8 cellular contexts compared by ENCODE assay signal in genomic region chr1:43366179-43366578, GRCh38. TPM values are rescaled to one million over a fixed set of nuclear protein-coding genes. Genes with fewer than 3 reads are reported as not detected.
DNase-seq lines count a peak whose midpoint lies in the region; ATAC-seq, FAIRE-seq and TF ChIP-seq lines count a peak whose summit lies in the region.

No MANE protein-coding gene starts in this region.

- peak overlapping the region; percentile 82 for H3K9ac ChIP-seq in keratinocyte (ENCODE audit: control insufficient read depth, extremely low read depth, insufficient read depth, low read length)

- peaks cover 51% of the 10 kb centered on the region for H3K4me1 Mint-ChIP-seq in activated T-cell treated with anti-CD3 and anti-CD28 coated beads, Interleukin-2, amount 50 U/mL, for 24 hours (ENCODE audit: low read depth)
- H3K4me1 Mint-ChIP-seq in activated naive CD8-positive, alpha-beta T cell treated with anti-CD3 and anti-CD28 coated beads, Interleukin-2, amount 10 ng/mL, durations not matched to agents 7 days and 5 days: peaks cover 42% of the 10 kb centered on the region

- H2AFZ ChIP-seq in keratinocyte (ENCODE audit: control insufficient read depth, low read length): no peak overlapping the region

- H3K4me2 ChIP-seq in keratinocyte (ENCODE audit: control insufficient read depth, extremely low read depth, insufficient read depth, low read depth, low read length): peak overlapping the region; percentile 99

- H3K4me3 ChIP-seq in keratinocyte (ENCODE audit: control insufficient read depth in 2 of 3, extremely low read depth in 1 of 3, insufficient read depth in 2 of 3, low read depth in 1 of 3, low read length in 3 of 3) (peak overlapping the region; percentile 67 to 92 (median 79)), tibial artery (peak overlapping the region in 1 of 2 donors; percentile 96)

- H3K4me3 Mint-ChIP-seq in activated T-cell treated with anti-CD3 and anti-CD28 coated beads, Interleukin-2, amount 50 U/mL, for 24 hours: peak overlapping the region; percentile 93
- peak overlapping the region; percentile 94 for H3K4me3 Mint-ChIP-seq in activated naive CD8-positive, alpha-beta T cell treated with anti-CD3 and anti-CD28 coated beads, Interleukin-2, amount 10 ng/mL, durations not matched to agents 7 days and 5 days

- H3K27me3 Mint-ChIP-seq in activated T-cell treated with anti-CD3 and anti-CD28 coated beads, Interleukin-2, amount 50 U/mL, for 24 hours: no peaks in the 10 kb centered on the region
- no peaks in the 10 kb centered on the region for H3K27me3 Mint-ChIP-seq in activated naive CD8-positive, alpha-beta T cell treated with anti-CD3 and anti-CD28 coated beads, Interleukin-2, amount 10 ng/mL, durations not matched to agents 7 days and 5 days

- dilution Hi-C loops in keratinocyte (cut with MboI; ENCODE audit: extremely low pct_ligation_motif_present, low sequenced_read_pairs): no loop called here

- H3K27ac Mint-ChIP-seq in activated T-cell treated with anti-CD3 and anti-CD28 coated beads, Interleukin-2, amount 50 U/mL, for 24 hours: peak overlapping the region; percentile 94
- H3K27ac Mint-ChIP-seq in activated naive CD8-positive, alpha-beta T cell treated with anti-CD3 and anti-CD28 coated beads, Interleukin-2, amount 10 ng/mL, durations not matched to agents 7 days and 5 days: peak overlapping the region; percentile 76

- no peaks in the 10 kb centered on the region for H3K9me3 Mint-ChIP-seq in activated T-cell treated with anti-CD3 and anti-CD28 coated beads, Interleukin-2, amount 50 U/mL, for 24 hours
- no peaks in the 10 kb centered on the region for H3K9me3 Mint-ChIP-seq in activated naive CD8-positive, alpha-beta T cell treated with anti-CD3 and anti-CD28 coated beads, Interleukin-2, amount 10 ng/mL, durations not matched to agents 7 days and 5 days

- H3K9me3 ChIP-seq in keratinocyte (ENCODE audit: control insufficient read depth, low read depth, low read length): no peaks in the 10 kb centered on the region
- H3K9me3 ChIP-seq in tibial artery: no peaks in the 10 kb centered on the region

- H3K36me3 Mint-ChIP-seq in activated T-cell treated with anti-CD3 and anti-CD28 coated beads, Interleukin-2, amount 50 U/mL, for 24 hours (ENCODE audit: low read depth): peaks cover 77% of the 10 kb centered on the region
- H3K36me3 Mint-ChIP-seq in activated naive CD8-positive, alpha-beta T cell treated with anti-CD3 and anti-CD28 coated beads, Interleukin-2, amount 10 ng/mL, durations not matched to agents 7 days and 5 days: peaks cover 32% of the 10 kb centered on the region

- no peaks in the 10 kb centered on the region for H3K9me1 ChIP-seq in keratinocyte (ENCODE audit: control insufficient read depth, extremely low read depth, insufficient read depth, low read length)

- H4K20me1 ChIP-seq in keratinocyte (ENCODE audit: control insufficient read depth, extremely low read depth, insufficient read depth, low read length): peaks cover 3% of the 10 kb centered on the region

- TF ChIP-seq CTCF in keratinocyte (optimal IDR thresholded peaks at IDR 0.05 in 1 of 3, IDR thresholded peaks at IDR 0.05 in 1 of 3, conservative IDR thresholded peaks at IDR 0.05 in 1 of 3; ENCODE audit: extremely low read depth in 1 of 3, insufficient read depth in 2 of 3, low read length in 3 of 3): no peak
- TF ChIP-seq CTCF in tibial artery (IDR thresholded peaks at IDR 0.05): no peak

- ATAC-seq in activated naive CD8-positive, alpha-beta T cell treated with anti-CD3 and anti-CD28 coated beads, Interleukin-2, amount 10 ng/mL, durations not matched to agents 7 days and 5 days (ENCODE audit: low read depth): no peak
- ATAC-seq in HG03442 (IDR thresholded peaks at IDR 0.05; ENCODE audit: unreplicated experiment): no peak
- ATAC-seq in GM19395 (IDR thresholded peaks at IDR 0.05; ENCODE audit: unreplicated experiment): no peak
- no peak for ATAC-seq in GM21367 (IDR thresholded peaks at IDR 0.05; ENCODE audit: unreplicated experiment)

- peaks cover 45% of the 10 kb centered on the region for H3K4me1 ChIP-seq in keratinocyte (ENCODE audit: control insufficient read depth, extremely low read depth, insufficient read depth, low read length)
- peaks cover 0 to 32% (median 27%) of the 10 kb centered on the region in 4 donors for H3K4me1 ChIP-seq in tibial artery

- H3K79me2 ChIP-seq in keratinocyte (ENCODE audit: control insufficient read depth, insufficient read depth, low read length): peaks cover 63% of the 10 kb centered on the region

- FAIRE-seq in keratinocyte (lab: Jason Lieb, UNC): peak; percentile 39

- intact Hi-C loops in tibial artery (cut with DNase I; ENCODE audit: low total_unique reads): loop anchor here (10.0 kb wide), 1 partner anchor 191 kb away; the partner anchor contains the start of genes CFAP57 and EBNA1BP2

- POLR2A ChIA-PET in activated naive CD8-positive, alpha-beta T cell treated with anti-CD3 and anti-CD28 coated beads, Interleukin-2, amount 10 ng/mL, durations not matched to agents 7 days and 5 days (lab: Charles Lee): interaction anchor here (2.7 kb wide), 1 partner anchor 8 kb away, joined by 37 read pairs; the partner anchor contains the start of gene CDC20

- H3K27ac ChIP-seq in keratinocyte (ENCODE audit: control insufficient read depth, insufficient read depth, low read length) (peak overlapping the region; percentile 75), tibial artery (peak overlapping the region; percentile 93 to 97)

- H3K27me3 ChIP-seq in keratinocyte (ENCODE audit: control insufficient read depth, extremely low read depth, insufficient read depth, low read length): no peaks in the 10 kb centered on the region
- H3K27me3 ChIP-seq in tibial artery: no peaks in the 10 kb centered on the region

- H3K36me3 ChIP-seq in keratinocyte (ENCODE audit: control insufficient read depth in 2 of 2, extremely low read depth in 1 of 2, insufficient read depth in 2 of 2, low read length in 2 of 2) (peaks cover 19 to 31% of the 10 kb centered on the region in 2 experiments), tibial artery (peaks cover 29 to 47% (median 35%) of the 10 kb centered on the region in 3 donors)

- DNase-seq in activated T-cell treated with anti-CD3 and anti-CD28 coated beads, Interleukin-2, amount 50 U/mL, for 24 hours: no peak
- DNase-seq in activated T-cell treated with anti-CD3 and anti-CD28 coated beads for 4 hours: no peak
- no peak for DNase-seq in activated naive CD8-positive, alpha-beta T cell treated with anti-CD3 and anti-CD28 coated beads, Interleukin-2, amount 10 ng/mL, durations not matched to agents 7 days and 5 days
- DNase-seq in keratinocyte (ENCODE audit: low read depth, low spot score): no peak
- peak in 1 of 2 donors; percentile 24 for DNase-seq in tibial artery

RNA-seq across cellular contexts. Expression of gene ELOVL1, which starts 1.6 kb away (rescaled TPM):
- total RNA-seq in activated naive CD8-positive, alpha-beta T cell treated with anti-CD3 and anti-CD28 coated beads, Interleukin-2, amount 10 ng/mL, durations not matched to agents 7 days and 5 days: 10 to 100 TPM; 51.3 to 53.7 TPM
- polyA plus RNA-seq in keratinocyte: 277 to 331 TPM (median 283 TPM) in 3 replicates
- 61.1 TPM for polyA plus RNA-seq in keratinocyte (2011; ENCODE audit: low read depth)
- 172 and 242 TPM in 2 replicates for polyA plus RNA-seq in keratinocyte (2011; cell fraction: cytosol; rRNA removed)
- polyA plus RNA-seq in keratinocyte (2011; cell fraction: nucleus; rRNA removed): 291 and 315 TPM in 2 replicates
- polyA plus RNA-seq in keratinocyte (2012; ENCODE audit: low replicate concordance): 181 and 389 TPM in 2 replicates
- polyA minus RNA-seq in keratinocyte: 167 to 242 TPM (median 175 TPM) in 3 replicates
- 112 TPM for polyA minus RNA-seq in keratinocyte (2011; cell fraction: cytosol; rRNA and poly(A)+ RNA removed)
- 91.7 and 106 TPM in 2 replicates for polyA minus RNA-seq in keratinocyte (2011; cell fraction: nucleus; rRNA and poly(A)+ RNA removed)

RNA-seq across cellular contexts. Expression of gene CDC20, which starts 7.4 kb away (rescaled TPM):
- total RNA-seq in activated naive CD8-positive, alpha-beta T cell treated with anti-CD3 and anti-CD28 coated beads, Interleukin-2, amount 10 ng/mL, durations not matched to agents 7 days and 5 days: 100 to 1,000 TPM; 107 to 123 TPM
- polyA plus RNA-seq in keratinocyte: 13.6 to 102 TPM (median 84.2 TPM) in 3 replicates
- polyA plus RNA-seq in keratinocyte (2011; ENCODE audit: low read depth): 0.67 TPM
- polyA plus RNA-seq in keratinocyte (2011; cell fraction: cytosol; rRNA removed): 28.1 and 35.5 TPM in 2 replicates
- polyA plus RNA-seq in keratinocyte (2011; cell fraction: nucleus; rRNA removed): 16.0 and 25.4 TPM in 2 replicates
- 1.7 and 97.6 TPM in 2 replicates for polyA plus RNA-seq in keratinocyte (2012; ENCODE audit: low replicate concordance)
- 19.5 to 267 TPM (median 125 TPM) in 3 replicates for polyA minus RNA-seq in keratinocyte
- polyA minus RNA-seq in keratinocyte (2011; cell fraction: cytosol; rRNA and poly(A)+ RNA removed): 29.9 TPM
- 6.6 and 9.9 TPM in 2 replicates for polyA minus RNA-seq in keratinocyte (2011; cell fraction: nucleus; rRNA and poly(A)+ RNA removed)

RNA-seq across cellular contexts. Expression of gene MED8, which starts 23.4 kb away (rescaled TPM):
- 10 to 100 TPM; 34.3 to 35.3 TPM for total RNA-seq in activated naive CD8-positive, alpha-beta T cell treated with anti-CD3 and anti-CD28 coated beads, Interleukin-2, amount 10 ng/mL, durations not matched to agents 7 days and 5 days
- polyA plus RNA-seq in keratinocyte: 11.1 to 28.7 TPM (median 14.3 TPM) in 3 replicates
- 50.1 TPM for polyA plus RNA-seq in keratinocyte (2011; ENCODE audit: low read depth)
- 17.2 and 22.3 TPM in 2 replicates for polyA plus RNA-seq in keratinocyte (2011; cell fraction: cytosol; rRNA removed)
- 17.7 and 22.2 TPM in 2 replicates for polyA plus RNA-seq in keratinocyte (2011; cell fraction: nucleus; rRNA removed)
- 28.0 and 42.0 TPM in 2 replicates for polyA plus RNA-seq in keratinocyte (2012; ENCODE audit: low replicate concordance)
- polyA minus RNA-seq in keratinocyte: 6.9 to 19.1 TPM (median 11.9 TPM) in 3 replicates
- 10.0 TPM for polyA minus RNA-seq in keratinocyte (2011; cell fraction: cytosol; rRNA and poly(A)+ RNA removed)
- 3.6 and 6.7 TPM in 2 replicates for polyA minus RNA-seq in keratinocyte (2011; cell fraction: nucleus; rRNA and poly(A)+ RNA removed)

RNA-seq across cellular contexts. Expression of gene SZT2, which starts 23.5 kb away (rescaled TPM):
- 10 to 100 TPM; 84.8 to 88.2 TPM for total RNA-seq in activated naive CD8-positive, alpha-beta T cell treated with anti-CD3 and anti-CD28 coated beads, Interleukin-2, amount 10 ng/mL, durations not matched to agents 7 days and 5 days
- 5.9 to 6.7 TPM (median 6.1 TPM) in 3 replicates for polyA plus RNA-seq in keratinocyte
- 5.7 TPM for polyA plus RNA-seq in keratinocyte (2011; ENCODE audit: low read depth)
- polyA plus RNA-seq in keratinocyte (2011; cell fraction: cytosol; rRNA removed): 2.6 and 2.8 TPM in 2 replicates
- 39.1 and 48.7 TPM in 2 replicates for polyA plus RNA-seq in keratinocyte (2011; cell fraction: nucleus; rRNA removed)
- 7.4 and 8.6 TPM in 2 replicates for polyA plus RNA-seq in keratinocyte (2012; ENCODE audit: low replicate concordance)
- 33.6 to 55.6 TPM (median 44.6 TPM) in 3 replicates for polyA minus RNA-seq in keratinocyte
- polyA minus RNA-seq in keratinocyte (2011; cell fraction: cytosol; rRNA and poly(A)+ RNA removed): 3.6 TPM
- 38.3 and 53.9 TPM in 2 replicates for polyA minus RNA-seq in keratinocyte (2011; cell fraction: nucleus; rRNA and poly(A)+ RNA removed)

RNA-seq across cellular contexts. Expression of gene MPL, which starts 28.6 kb away (rescaled TPM):
- total RNA-seq in activated naive CD8-positive, alpha-beta T cell treated with anti-CD3 and anti-CD28 coated beads, Interleukin-2, amount 10 ng/mL, durations not matched to agents 7 days and 5 days: not detected
- 0.07 TPM in 1 of 3 replicates, not detected in the others for polyA plus RNA-seq in keratinocyte
- not detected for polyA plus RNA-seq in keratinocyte (2011; ENCODE audit: low read depth)
- 0.04 TPM in 1 of 2 replicates, not detected in the other for polyA plus RNA-seq in keratinocyte (2011; cell fraction: cytosol; rRNA removed)
- polyA plus RNA-seq in keratinocyte (2011; cell fraction: nucleus; rRNA removed): not detected in 2 replicates
- polyA plus RNA-seq in keratinocyte (2012; ENCODE audit: low replicate concordance): not detected in 2 replicates
- 1.3 to 3.4 TPM in 2 of 3 replicates, not detected in the other for polyA minus RNA-seq in keratinocyte
- polyA minus RNA-seq in keratinocyte (2011; cell fraction: cytosol; rRNA and poly(A)+ RNA removed): not detected
- not detected in 2 replicates for polyA minus RNA-seq in keratinocyte (2011; cell fraction: nucleus; rRNA and poly(A)+ RNA removed)
